Comparison of ENCODE assay signal across 29 cellular contexts in genomic region chr4:832108-832507, GRCh38. TPM values are rescaled to one million over a fixed set of nuclear protein-coding genes. Genes with fewer than 3 reads are reported as not detected.
"Had no signal": no experiment of that assay in that cellular context is flagged by ENCODE, and none has a peak within 500 bp of the region (broad histone marks: within the 10 kb centered on the region; RNA-seq: fewer than 3 reads in every experiment).

No MANE protein-coding gene starts in this region.

- DNase-seq: activated B cell treated with CpG ODN at 0.5 μM for 24 hours; activated CD4-positive, alpha-beta T cell treated with anti-CD3 and anti-CD28 coated beads, Interleukin-2, amount 10 ng/mL, durations not matched to agents 24 days and 14 days; activated CD4-positive, alpha-beta T cell treated with anti-CD3 and anti-CD28 coated beads, Interleukin-2, amount 50 U/mL, for 4 hours; activated CD8-positive, alpha-beta T cell treated with anti-CD3 and anti-CD28 coated beads for 36 hours; activated gamma-delta T cell; activated naive CD4-positive, alpha-beta T cell treated with Interleukin-2 at 50 U/mL for 16 hours; activated T-cell treated with anti-CD3 and anti-CD28 coated beads, Interleukin-2, amount 50 U/mL, for 1 hour; activated T-cell treated with anti-CD3 and anti-CD28 coated beads, Interleukin-2, amount 50 U/mL, for 72 hours; amygdala; Kasumi-1; KBM-7; MG63; NCI-H1048; NCI-H1105 treated with DMSO at 0.1 percent for 48 hours; NCI-H1436 treated with DMSO at 0.1 percent for 48 hours; NCI-H1694 treated with DMSO at 0.1 percent for 48 hours; NCI-H2029; NCI-H345; NCI-H524 treated with DMSO at 0.1 percent for 48 hours; SW 1271; T-helper 1 cell; T-helper 2 cell; T-helper 9 cell had no signal

- H3K4me1 ChIP-seq: breast epithelium had no signal

- H3K9me3 ChIP-seq: body of pancreas, MG63 had no signal

- H3K36me3 ChIP-seq: breast epithelium, MG63 had no signal

- H3K27me3 ChIP-seq: body of pancreas, MG63 had no signal

- H3K4me3 ChIP-seq: body of pancreas, breast epithelium, MG63 had no signal

- H3K27ac ChIP-seq: body of pancreas, breast epithelium, VCaP had no signal

- ATAC-seq: activated CD8-positive, alpha-beta T cell treated with anti-CD3 and anti-CD28 coated beads for 36 hours; activated T-cell treated with anti-CD3 and anti-CD28 coated beads, Interleukin-2, amount 50 U/mL, for 72 hours; activated T-helper 17 cell treated with anti-CD3 and anti-CD28 coated beads, Interleukin-2, amount 50 U/mL, for 72 hours; body of pancreas; Panc1 had no signal

RNA-seq across cellular contexts. Expression of gene CPLX1, which starts 6.2 kb away (rescaled TPM):
- total RNA-seq: activated B cell treated with CpG ODN at 0.5 μM for 24 hours; activated CD8-positive, alpha-beta T cell treated with anti-CD3 and anti-CD28 coated beads for 36 hours; RPMI7951 had no signal
